15 cellular contexts compared by ENCODE assay signal in genomic region chr15:78024141-78024567, GRCh38. TPM values are rescaled to one million over a fixed set of nuclear protein-coding genes. Genes with fewer than 3 reads are reported as not detected.
DNase-seq lines count a peak whose midpoint lies in the region; ATAC-seq and TF ChIP-seq lines count a peak whose summit lies in the region.
"Had no signal": no experiment of that assay in that cellular context is flagged by ENCODE, and none has a peak within 500 bp of the region (broad histone marks: within the 10 kb centered on the region; RNA-seq: fewer than 3 reads in every experiment).

No MANE protein-coding gene starts in this region.

- H3K9me3 ChIP-seq in muscle layer of colon (ENCODE audit: low read length) (no peaks in the 10 kb centered on the region), stomach smooth muscle (ENCODE audit: control insufficient read depth in 2 of 2, low read length in 2 of 2) (no peaks in the 10 kb centered on the region), T-helper 17 cell (ENCODE audit: control insufficient read depth, low read length, poor library complexity, severe bottlenecking) (no peaks in the 10 kb centered on the region)

- H3K27ac ChIP-seq in muscle layer of colon (ENCODE audit: low read depth, low read length) (peak overlapping the region; percentile 43), stomach smooth muscle (ENCODE audit: low read length) (peak overlapping the region; percentile 4)
- H3K27ac ChIP-seq: epithelial cell of prostate had no signal

- DNase-seq in LHCN-M2 (ENCODE audit: low read depth) (peak; percentile 70), fibroblast of mammary gland (ENCODE audit: low read depth) (peak; percentile 60), NCI-H446 treated with DMSO at 0.1 percent for 48 hours (lab: John Stamatoyannopoulos, UW) (no peak), T-helper 17 cell (no peak), HuH-7 (ENCODE audit: low spot score) (no peak)
- DNase-seq: activated T-cell treated with anti-CD3 and anti-CD28 coated beads, Interleukin-2, amount 50 U/mL, for 4 hours; C1 segment of cervical spinal cord; H9; naive thymus-derived CD4-positive, alpha-beta T cell; NCI-H82; SIG-M5 had no signal

- H3K27me3 ChIP-seq in muscle layer of colon (ENCODE audit: control insufficient read depth in 1 of 2, insufficient read depth in 2 of 2, low read length in 2 of 2) (no peaks in the 10 kb centered on the region), stomach smooth muscle (ENCODE audit: control insufficient read depth in 1 of 2, insufficient read depth in 2 of 2, low read length in 2 of 2) (no peaks in the 10 kb centered on the region)

- H3K4me1 ChIP-seq in muscle layer of colon (ENCODE audit: insufficient read depth, low read length) (peaks cover 19% of the 10 kb centered on the region), stomach smooth muscle (ENCODE audit: control insufficient read depth, insufficient read depth, low read length) (peaks cover 12% of the 10 kb centered on the region)

- H3K9ac ChIP-seq in muscle layer of colon (ENCODE audit: low read length) (no peak overlapping the region), stomach smooth muscle (ENCODE audit: low read length in 2 of 2) (no peak overlapping the region)

- H3K4me1 Mint-ChIP-seq in T-helper 17 cell: peaks cover 17% of the 10 kb centered on the region

- no peaks in the 10 kb centered on the region for H3K27me3 Mint-ChIP-seq in T-helper 17 cell
- H3K27me3 Mint-ChIP-seq: naive thymus-derived CD4-positive, alpha-beta T cell had no signal

- ATAC-seq in T-helper 17 cell (no peak), HG03565 (IDR thresholded peaks at IDR 0.05; ENCODE audit: unreplicated experiment) (no peak)
- ATAC-seq: activated T-cell treated with anti-CD3 and anti-CD28 coated beads, Interleukin-2, amount 50 U/mL, for 4 hours; naive thymus-derived CD4-positive, alpha-beta T cell had no signal

- H3K27ac Mint-ChIP-seq in T-helper 17 cell: no peak overlapping the region

- no peak for TF ChIP-seq CTCF in fibroblast of mammary gland (conservative IDR thresholded peaks at IDR 0.05; ENCODE audit: control insufficient read depth, insufficient read depth, low read depth, low read length)

- H3K36me3 Mint-ChIP-seq in T-helper 17 cell (ENCODE audit: low read depth): peaks cover 10% of the 10 kb centered on the region

- no peak overlapping the region for H3K4me3 Mint-ChIP-seq in T-helper 17 cell
- H3K4me3 Mint-ChIP-seq: activated T-cell treated with anti-CD3 and anti-CD28 coated beads, Interleukin-2, amount 50 U/mL, for 4 hours; H9; naive thymus-derived CD4-positive, alpha-beta T cell had no signal

- H3K36me3 ChIP-seq in muscle layer of colon (ENCODE audit: insufficient read depth, low read length) (peaks cover 48% of the 10 kb centered on the region), stomach smooth muscle (ENCODE audit: control insufficient read depth in 2 of 2, insufficient read depth in 2 of 2, low read length in 2 of 2) (peaks cover 21 to 42% of the 10 kb centered on the region in 2 donors)

- H3K4me3 ChIP-seq in fibroblast of mammary gland (ENCODE audit: control insufficient read depth, low read depth, low read length) (no peak overlapping the region), muscle layer of colon (ENCODE audit: low read depth in 1 of 2, low read length in 2 of 2) (no peak overlapping the region), stomach smooth muscle (ENCODE audit: low read length in 2 of 2) (no peak overlapping the region)

RNA-seq across cellular contexts. Expression of gene TBC1D2B, which starts 53.4 kb away (rescaled TPM):
- total RNA-seq in LHCN-M2 (2014; rRNA removed) (26.9 and 30.6 TPM in 2 replicates), T-helper 17 cell (100 to 1,000 TPM in 1 of 2 donors, 10 to 100 TPM in 1; 91.0 to 130 TPM)
- polyA plus RNA-seq in LHCN-M2 (2012): 25.5 TPM

Comparison
In these comparisons a context has a peak if more than half of its experiments do, and no peak if none do; other contexts are left out.
1. DNase-seq: peak in LHCN-M2 (single experiment) and fibroblast of mammary gland (single experiment); none in NCI-H446 treated with DMSO at 0.1 percent for 48 hours (single experiment), T-helper 17 cell (0 of 3) and HuH-7 (single experiment).